ENCODE assay signal across 22 cellular contexts in the genomic region with DNA sequence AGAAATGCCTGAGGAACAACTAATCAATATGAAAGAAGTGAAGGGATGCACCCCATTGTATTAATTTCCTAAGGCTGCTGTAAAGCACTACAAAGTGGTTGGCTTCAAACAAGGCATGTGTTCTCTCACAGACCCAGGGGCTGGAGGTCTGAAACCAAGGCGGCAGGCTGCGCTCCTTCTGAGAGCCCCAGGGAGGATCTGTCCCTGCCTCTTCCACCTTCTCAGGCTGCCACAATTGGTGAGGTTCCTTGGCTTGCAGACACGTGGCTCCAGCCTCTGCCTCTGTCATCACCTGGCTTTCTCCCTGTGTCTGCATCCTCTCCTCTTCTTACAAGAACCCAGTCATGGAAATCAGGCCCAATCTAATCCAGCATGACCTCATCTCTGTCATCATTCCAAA.
A peak's percentile ranks its signal among the peaks of the same experiment; 100 is the strongest.
DNase-seq lines count a peak whose midpoint lies in the region; ATAC-seq and TF ChIP-seq lines count a peak whose summit lies in the region.
"Had no signal": no experiment of that assay in that cellular context is flagged by ENCODE, and none has a peak within 500 bp of the region (broad histone marks: within the 10 kb centered on the region; RNA-seq: fewer than 3 reads in every experiment).

No MANE protein-coding gene starts in this region.

- DNase-seq in HCT116 (ENCODE audit: low read depth, low spot score) (no peak), adrenal gland (peak in 1 of 7 donors; percentile 8), neural crest cell (ENCODE audit: low read depth, low spot score) (no peak), stomach (no peak), LoVo (ENCODE audit: low spot score) (no peak), MM.1S (no peak)
- DNase-seq in activated CD4-positive, alpha-beta T cell treated with anti-CD3 and anti-CD28 coated beads, Interleukin-2, amount 10 ng/mL, durations not matched to agents 24 days and 14 days, result no peak
- DNase-seq: activated CD4-positive, alpha-beta T cell treated with anti-CD3 and anti-CD28 coated beads, Interleukin-2, amount 50 U/mL, for 4 hours; activated CD8-positive, alpha-beta memory T cell treated with anti-CD3 and anti-CD28 coated beads, Interleukin-2, amount 50 U/mL, for 48 hours; activated effector memory CD4-positive, alpha-beta T cell treated with anti-CD3 and anti-CD28 coated beads, Interleukin-2, amount 50 U/mL, for 16 hours; activated naive CD8-positive, alpha-beta T cell treated with anti-CD3 and anti-CD28 coated beads, Interleukin-2, amount 50 U/mL, for 24 hours; brain microvascular endothelial cell; colonic mucosa; DND-41; NCI-H2171; ovary; SK-N-SH; stimulated activated CD4-positive, alpha-beta T cell treated with anti-CD3 and anti-CD28 coated beads, Interleukin-2, amount 100 ng/mL, for 24 hours had no signal

- H3K36me3 ChIP-seq in HCT116 (ENCODE audit: control insufficient read depth in 1 of 2, insufficient read depth in 2 of 2, low read length in 2 of 2) (no peaks in the 10 kb centered on the region), adrenal gland (replicated peaks in 1 of 2) (no peaks in the 10 kb centered on the region), stomach (no peaks in the 10 kb centered on the region), MM.1S (replicated peaks; ENCODE audit: insufficient read depth, low read length) (peaks cover 12% of the 10 kb centered on the region; the same call in 1 of the 2 replicates)
- H3K36me3 ChIP-seq: brain microvascular endothelial cell, colonic mucosa, ovary, thoracic aorta had no signal

- H3K9me3 Mint-ChIP-seq in neural crest cell, result peaks cover 5% of the 10 kb centered on the region
- H3K9me3 Mint-ChIP-seq in activated CD4-positive, alpha-beta T cell treated with anti-CD3 and anti-CD28 coated beads, Interleukin-2, amount 10 ng/mL, durations not matched to agents 24 days and 14 days, result no peaks in the 10 kb centered on the region
- H3K9me3 Mint-ChIP-seq: activated naive CD8-positive, alpha-beta T cell treated with anti-CD3 and anti-CD28 coated beads, Interleukin-2, amount 50 U/mL, for 24 hours; stimulated activated effector memory CD8-positive, alpha-beta T cell treated with anti-CD3 and anti-CD28 coated beads, Interleukin-12 subunit alpha, Interleukin-12 subunit beta, amount 100 ng/mL, for 72 hours; WTC11 had no signal

- H3K27me3 ChIP-seq in HCT116 (ENCODE audit: insufficient read depth, low read length) (no peaks in the 10 kb centered on the region), adrenal gland (no peaks in the 10 kb centered on the region), stomach (no peaks in the 10 kb centered on the region), MM.1S (replicated peaks; ENCODE audit: insufficient read depth, low read length) (no peaks in the 10 kb centered on the region)
- H3K27me3 ChIP-seq: brain microvascular endothelial cell, colonic mucosa, ovary had no signal

- TF ChIP-seq RAD21 in HCT116 (IDR thresholded peaks at IDR 0.05; ENCODE audit: low read depth), result no peak

- no peak for ATAC-seq in HCT116
- ATAC-seq: activated naive CD8-positive, alpha-beta T cell treated with anti-CD3 and anti-CD28 coated beads, Interleukin-2, amount 50 U/mL, for 24 hours had no signal

- no peaks in the 10 kb centered on the region for H4K20me1 ChIP-seq in HCT116 (ENCODE audit: insufficient read depth)
- H4K20me1 ChIP-seq in MM.1S (ENCODE audit: insufficient read depth, low read length), result peaks cover 42% of the 10 kb centered on the region

- TF ChIP-seq EP300 in stomach (IDR thresholded peaks at IDR 0.05), result no peak

- no TSS peak for BruUV-seq in HCT116 (replicated peaks; lab: Mats Ljungman, UMichigan)

- peaks cover 71 to 72% of the 10 kb centered on the region in 2 experiments for H3K4me1 ChIP-seq in HCT116 (ENCODE audit: control insufficient read depth in 1 of 2, insufficient read depth in 2 of 2, low read length in 2 of 2)
- H3K4me1 ChIP-seq in adrenal gland (replicated peaks in 1 of 2), result peaks cover 25 to 35% of the 10 kb centered on the region in 2 donors
- peaks cover 29 to 72% (median 59%) of the 10 kb centered on the region in 4 donors for H3K4me1 ChIP-seq in stomach
- peaks cover 38% of the 10 kb centered on the region for H3K4me1 ChIP-seq in MM.1S (ENCODE audit: low read length)

- TF ChIP-seq CTCF in HCT116 (IDR thresholded peaks at IDR 0.05 in 2 of 3, conservative IDR thresholded peaks at IDR 0.05 in 1 of 3; ENCODE audit: borderline replicate concordance in 1 of 3, insufficient read depth in 1 of 3, low read depth in 2 of 3, low read length in 2 of 3) (no peak), adrenal gland (IDR thresholded peaks at IDR 0.05) (no peak), neural crest cell (conservative IDR thresholded peaks at IDR 0.05) (no peak), stomach (IDR thresholded peaks at IDR 0.05) (no peak), MM.1S (IDR thresholded peaks at IDR 0.05; ENCODE audit: low read length) (no peak)

- H3F3A ChIP-seq in MM.1S (ENCODE audit: insufficient read depth, low read length), result peaks cover 35% of the 10 kb centered on the region

- intact Hi-C loops in HCT116 (cut with micrococcal nuclease) (no loop called here), adrenal gland (cut with DNase I) (loop anchor here in 1 of 2 donors (10.0 kb wide), 1 partner anchor 103 kb away; no protein-coding TSS in a partner anchor), stomach (cut with DNase I; ENCODE audit: low total_unique reads) (no loop called here)
- intact Hi-C loops in activated CD4-positive, alpha-beta T cell treated with anti-CD3 and anti-CD28 coated beads, Interleukin-2, amount 10 ng/mL, durations not matched to agents 24 days and 14 days (cut with micrococcal nuclease), result no loop called here

- no peak for TF ChIP-seq POLR2A in HCT116 (IDR thresholded peaks at IDR 0.05; ENCODE audit: borderline replicate concordance, extremely low read depth, insufficient read depth, insufficient read length)
- TF ChIP-seq POLR2A in adrenal gland (IDR thresholded peaks at IDR 0.05), result no peak
- TF ChIP-seq POLR2A in stomach (IDR thresholded peaks at IDR 0.05), result no peak

- 86 to 95% (median 91%) methylated on average over 3 of the region's 3 CpGs for WGBS in adrenal gland, 4 donors
- WGBS in stomach, 5 donors, result 74 to 81% (median 78%) methylated on average over 3 of the region's 3 CpGs

- H3K4me2 ChIP-seq in HCT116 (ENCODE audit: low read length), result no peak overlapping the region
- H3K4me2 ChIP-seq in MM.1S (ENCODE audit: low read depth, low read length), result no peak overlapping the region
- H3K4me2 ChIP-seq: SK-N-SH had no signal

- peaks cover 38% of the 10 kb centered on the region for H3K4me1 Mint-ChIP-seq in neural crest cell
- no peaks in the 10 kb centered on the region for H3K4me1 Mint-ChIP-seq in activated CD4-positive, alpha-beta T cell treated with anti-CD3 and anti-CD28 coated beads, Interleukin-2, amount 10 ng/mL, durations not matched to agents 24 days and 14 days
- H3K4me1 Mint-ChIP-seq: activated naive CD8-positive, alpha-beta T cell treated with anti-CD3 and anti-CD28 coated beads, Interleukin-2, amount 50 U/mL, for 24 hours; stimulated activated effector memory CD8-positive, alpha-beta T cell treated with anti-CD3 and anti-CD28 coated beads, Interleukin-12 subunit alpha, Interleukin-12 subunit beta, amount 100 ng/mL, for 72 hours had no signal

- RAD21 ChIA-PET in HCT116 (lab: Charles Lee; ENCODE audit: low non-redundant PET in 1 of 2, low total read pairs in 2 of 2, uncharacterized antibody in 2 of 2, unreplicated experiment in 2 of 2), result interaction anchor here in 1 of 2 experiments (1.6 kb wide), 1 partner anchor 27 kb away, joined by 3 read pairs; no protein-coding TSS in a partner anchor

- H3K9ac ChIP-seq in HCT116 (ENCODE audit: low read length) (no peak overlapping the region), MM.1S (ENCODE audit: low read length) (no peak overlapping the region)
- H3K9ac ChIP-seq: SK-N-SH had no signal

- H3K27ac ChIP-seq in HCT116 (ENCODE audit: low read depth, low read length), result peak overlapping the region; percentile 63; the same call in 1 of the 2 replicates
- peak overlapping the region in 4 of 5 donors; percentile 38 to 91 (median 72) for H3K27ac ChIP-seq in adrenal gland
- H3K27ac ChIP-seq in stomach, result peak overlapping the region; percentile 84 to 89 (median 85)
- H3K27ac ChIP-seq in MM.1S (ENCODE audit: low read length), result no peak overlapping the region
- H3K27ac ChIP-seq: brain microvascular endothelial cell, thoracic aorta had no signal

- peaks cover 4% of the 10 kb centered on the region for H3K36me3 Mint-ChIP-seq in neural crest cell (ENCODE audit: low read depth)
- H3K36me3 Mint-ChIP-seq in activated CD4-positive, alpha-beta T cell treated with anti-CD3 and anti-CD28 coated beads, Interleukin-2, amount 10 ng/mL, durations not matched to agents 24 days and 14 days (ENCODE audit: low read depth), result no peaks in the 10 kb centered on the region
- H3K36me3 Mint-ChIP-seq: stimulated activated effector memory CD8-positive, alpha-beta T cell treated with anti-CD3 and anti-CD28 coated beads, Interleukin-12 subunit alpha, Interleukin-12 subunit beta, amount 100 ng/mL, for 72 hours; WTC11 had no signal

- no peak overlapping the region for H3K4me3 Mint-ChIP-seq in neural crest cell
- H3K4me3 Mint-ChIP-seq in activated CD4-positive, alpha-beta T cell treated with anti-CD3 and anti-CD28 coated beads, Interleukin-2, amount 10 ng/mL, durations not matched to agents 24 days and 14 days, result no peak overlapping the region
- H3K4me3 Mint-ChIP-seq: activated naive CD8-positive, alpha-beta T cell treated with anti-CD3 and anti-CD28 coated beads, Interleukin-2, amount 50 U/mL, for 24 hours; stimulated activated effector memory CD8-positive, alpha-beta T cell treated with anti-CD3 and anti-CD28 coated beads, Interleukin-12 subunit alpha, Interleukin-12 subunit beta, amount 100 ng/mL, for 72 hours; WTC11 had no signal

- H3K79me2 ChIP-seq in HCT116 (ENCODE audit: insufficient read depth, low read length) (no peaks in the 10 kb centered on the region), MM.1S (ENCODE audit: low read length) (peaks cover 100% of the 10 kb centered on the region)

- H3K9me3 ChIP-seq in HCT116 (ENCODE audit: control insufficient read depth in 1 of 2, insufficient read depth in 1 of 2, low read depth in 1 of 2, low read length in 2 of 2) (no peaks in the 10 kb centered on the region), adrenal gland (replicated peaks in 1 of 3) (no peaks in the 10 kb centered on the region), stomach (no peaks in the 10 kb centered on the region), MM.1S (replicated peaks; ENCODE audit: insufficient read depth, low read length) (no peaks in the 10 kb centered on the region)
- H3K9me3 ChIP-seq: colonic mucosa, ovary, SK-N-SH, thoracic aorta had no signal

- peak overlapping the region; percentile 69 for H3K27ac Mint-ChIP-seq in neural crest cell (ENCODE audit: unreplicated experiment)
- no peak overlapping the region for H3K27ac Mint-ChIP-seq in activated CD4-positive, alpha-beta T cell treated with anti-CD3 and anti-CD28 coated beads, Interleukin-2, amount 10 ng/mL, durations not matched to agents 24 days and 14 days
- H3K27ac Mint-ChIP-seq: activated naive CD8-positive, alpha-beta T cell treated with anti-CD3 and anti-CD28 coated beads, Interleukin-2, amount 50 U/mL, for 24 hours; stimulated activated effector memory CD8-positive, alpha-beta T cell treated with anti-CD3 and anti-CD28 coated beads, Interleukin-12 subunit alpha, Interleukin-12 subunit beta, amount 100 ng/mL, for 72 hours; WTC11 had no signal

- H3K9me2 ChIP-seq in HCT116 (ENCODE audit: insufficient read depth) (no peaks in the 10 kb centered on the region), MM.1S (replicated peaks; ENCODE audit: insufficient read depth, low read length) (no peaks in the 10 kb centered on the region)
- H3K9me2 ChIP-seq: SK-N-SH had no signal

- no peak overlapping the region for H2AFZ ChIP-seq in HCT116 (ENCODE audit: low read depth, low read length, poor library complexity, severe bottlenecking)
- no peak overlapping the region for H2AFZ ChIP-seq in MM.1S (ENCODE audit: low read length)

- no peak overlapping the region for H3K4me3 ChIP-seq in HCT116 (replicated peaks in 1 of 2; ENCODE audit: low read depth in 1 of 2, low read length in 2 of 2)
- no peak overlapping the region for H3K4me3 ChIP-seq in adrenal gland
- H3K4me3 ChIP-seq in stomach, result no peak overlapping the region
- H3K4me3 ChIP-seq in MM.1S (ENCODE audit: low read length), result no peak overlapping the region
- H3K4me3 ChIP-seq: colonic mucosa, lung, ovary, thoracic aorta had no signal

- no peaks in the 10 kb centered on the region for H3K27me3 Mint-ChIP-seq in neural crest cell (ENCODE audit: low read depth)
- H3K27me3 Mint-ChIP-seq in activated CD4-positive, alpha-beta T cell treated with anti-CD3 and anti-CD28 coated beads, Interleukin-2, amount 10 ng/mL, durations not matched to agents 24 days and 14 days, result no peaks in the 10 kb centered on the region
- H3K27me3 Mint-ChIP-seq: activated naive CD8-positive, alpha-beta T cell treated with anti-CD3 and anti-CD28 coated beads, Interleukin-2, amount 50 U/mL, for 24 hours had no signal

- CTCF ChIA-PET in HCT116 (lab: Charles Lee), result interaction anchor here (1.1 kb wide), 1 partner anchor 206 kb away, joined by 3 read pairs; no protein-coding TSS in a partner anchor

- POLR2A ChIA-PET in HCT116 (lab: Charles Lee), result no interaction called here
